Comparison of ENCODE assay signal across 24 cellular contexts in the genomic region with DNA sequence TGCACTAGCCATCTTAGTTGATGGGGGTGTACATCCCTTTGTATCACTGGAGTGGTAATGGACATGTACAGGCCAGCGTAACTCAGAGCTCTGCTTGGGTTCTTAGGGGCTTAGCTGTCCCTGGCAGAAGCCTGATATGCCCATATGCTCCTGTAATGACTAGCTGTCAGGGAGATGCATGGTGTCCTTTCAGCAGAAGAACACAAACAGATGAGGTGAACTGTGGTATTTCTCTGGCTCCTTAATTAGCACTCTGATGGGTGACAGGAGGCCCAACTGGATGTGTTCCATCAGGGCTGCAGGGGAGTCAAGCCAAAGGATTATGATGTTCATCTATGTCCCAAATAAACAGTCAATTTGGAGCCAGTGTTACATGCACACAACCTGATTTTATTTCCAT.
A peak's percentile ranks its signal among the peaks of the same experiment; 100 is the strongest.
DNase-seq lines count a peak whose midpoint lies in the region; ATAC-seq and TF ChIP-seq lines count a peak whose summit lies in the region.
"Had no signal": no experiment of that assay in that cellular context is flagged by ENCODE, and none has a peak within 500 bp of the region (broad histone marks: within the 10 kb centered on the region; RNA-seq: fewer than 3 reads in every experiment).

No MANE protein-coding gene starts in this region.

- H3K27ac Mint-ChIP-seq in glutamatergic neuron (ENCODE audit: unreplicated experiment) (peak overlapping the region; percentile 81), MCF 10A (ENCODE audit: low read depth, unreplicated experiment) (no peak overlapping the region)
- H3K27ac Mint-ChIP-seq: B cell, CD14-positive monocyte, H9, HFFc6 had no signal

- H3K27ac ChIP-seq in psoas muscle: peak overlapping the region; percentile 78
- H3K27ac ChIP-seq: A549, HL-60, RWPE1, SJCRH30 had no signal

- intact Hi-C loops in psoas muscle (cut with DNase I): no loop called here
- intact Hi-C loops in MCF 10A (cut with micrococcal nuclease): no loop called here

- H3K4me3 Mint-ChIP-seq in glutamatergic neuron (ENCODE audit: unreplicated experiment) (no peak overlapping the region), MCF 10A (ENCODE audit: unreplicated experiment) (no peak overlapping the region)
- H3K4me3 Mint-ChIP-seq: B cell, CD14-positive monocyte, H9, HFFc6 had no signal

- no peak for TF ChIP-seq CTCF in glutamatergic neuron (IDR thresholded peaks at IDR 0.05; ENCODE audit: partially characterized antibody, unreplicated experiment)
- no peak for TF ChIP-seq CTCF in psoas muscle (IDR thresholded peaks at IDR 0.05)
- no peak for TF ChIP-seq CTCF in MCF 10A (IDR thresholded peaks at IDR 0.05; ENCODE audit: unreplicated experiment)

- H3K4me1 Mint-ChIP-seq in glutamatergic neuron (ENCODE audit: low read depth, unreplicated experiment) (peaks cover 22% of the 10 kb centered on the region), MCF 10A (ENCODE audit: insufficient read depth, unreplicated experiment) (peaks cover 6% of the 10 kb centered on the region)
- H3K4me1 Mint-ChIP-seq: B cell, CD14-positive monocyte had no signal

- H3K9me3 ChIP-seq in psoas muscle: no peaks in the 10 kb centered on the region
- H3K9me3 ChIP-seq: A549, SJCRH30 had no signal

- H3K27me3 Mint-ChIP-seq in glutamatergic neuron (ENCODE audit: unreplicated experiment) (peaks cover 5% of the 10 kb centered on the region), MCF 10A (ENCODE audit: insufficient read depth, unreplicated experiment) (no peaks in the 10 kb centered on the region)
- H3K27me3 Mint-ChIP-seq: B cell had no signal

- 22 to 43% (median 30%) methylated on average over 1 of the region's 1 CpG for WGBS in psoas muscle, 3 donors

- no peaks in the 10 kb centered on the region for H3K27me3 ChIP-seq in psoas muscle (ENCODE audit: insufficient read depth in 3 of 3, low read length in 2 of 3)
- H3K27me3 ChIP-seq: SJCRH30 had no signal

- H3K36me3 Mint-ChIP-seq in glutamatergic neuron (ENCODE audit: unreplicated experiment) (no peaks in the 10 kb centered on the region), MCF 10A (ENCODE audit: insufficient read depth, unreplicated experiment) (no peaks in the 10 kb centered on the region)
- H3K36me3 Mint-ChIP-seq: CD14-positive monocyte had no signal

- no peak overlapping the region for H3K4me3 ChIP-seq in psoas muscle
- H3K4me3 ChIP-seq: A549, K562, SJCRH30 had no signal

- peaks cover 41% of the 10 kb centered on the region for H3K4me1 ChIP-seq in psoas muscle
- H3K4me1 ChIP-seq: A549, SJCRH30 had no signal

- POLR2A ChIA-PET in MCF 10A (lab: Yijun Ruan, JAX): interaction anchor here (0.7 kb wide), 1 partner anchor 192 kb away, joined by 3 read pairs; no protein-coding TSS in a partner anchor

- DNase-seq in NCI-H1694 (lab: John Stamatoyannopoulos, UW) (peak; percentile 56), NCI-H524 treated with DMSO at 0.1 percent for 48 hours (lab: John Stamatoyannopoulos, UW) (peak; percentile 21), glutamatergic neuron (no peak), psoas muscle (peak in 1 of 2 donors; percentile 67), MCF 10A (ENCODE audit: unreplicated experiment) (no peak)
- DNase-seq in activated CD8-positive, alpha-beta memory T cell treated with anti-CD3 and anti-CD28 coated beads, Interleukin-2, amount 50 U/mL, for 48 hours: no peak
- DNase-seq: GDM1, H9, HFFc6, MM.1S, NCI-H1092, NCI-H1436, NCI-H2029, NCI-H345, NCI-H526 treated with DMSO at 0.1 percent for 48 hours, SJCRH30 had no signal

- no peaks in the 10 kb centered on the region for H3K9me3 Mint-ChIP-seq in glutamatergic neuron (ENCODE audit: unreplicated experiment)
- H3K9me3 Mint-ChIP-seq in MCF 10A (ENCODE audit: unreplicated experiment): no peaks in the 10 kb centered on the region
- H3K9me3 Mint-ChIP-seq: H9 had no signal

- peak; percentile 77 to 93 (median 90) for ATAC-seq in psoas muscle
- ATAC-seq in HG03025 (IDR thresholded peaks at IDR 0.05; ENCODE audit: low FRiP score, unreplicated experiment): no peak
- ATAC-seq: A549, HepG2, K562 had no signal

- no peaks in the 10 kb centered on the region for H3K36me3 ChIP-seq in psoas muscle (ENCODE audit: insufficient read depth in 1 of 2, low read depth in 1 of 2)
- H3K36me3 ChIP-seq: SJCRH30 had no signal

- CTCF ChIA-PET in MCF 10A (lab: Yijun Ruan, JAX): interaction anchor here (0.6 kb wide), 1 partner anchor 226 kb away, joined by 3 read pairs; no protein-coding TSS in a partner anchor

- BruUV-seq in MCF 10A (replicated peaks; lab: Mats Ljungman, UMichigan): no TSS peak

Comparison
In these comparisons a context has a peak if more than half of its experiments do, and no peak if none do; other contexts are left out.
1. DNase-seq: peak in NCI-H1694 (single experiment) and NCI-H524 treated with DMSO at 0.1 percent for 48 hours (single experiment); none in glutamatergic neuron (single experiment), activated CD8-positive, alpha-beta memory T cell treated with anti-CD3 and anti-CD28 coated beads, Interleukin-2, amount 50 U/mL, for 48 hours (single experiment) and MCF 10A (single experiment).